1 cellular context compared by ENCODE assay signal in the genomic region with DNA sequence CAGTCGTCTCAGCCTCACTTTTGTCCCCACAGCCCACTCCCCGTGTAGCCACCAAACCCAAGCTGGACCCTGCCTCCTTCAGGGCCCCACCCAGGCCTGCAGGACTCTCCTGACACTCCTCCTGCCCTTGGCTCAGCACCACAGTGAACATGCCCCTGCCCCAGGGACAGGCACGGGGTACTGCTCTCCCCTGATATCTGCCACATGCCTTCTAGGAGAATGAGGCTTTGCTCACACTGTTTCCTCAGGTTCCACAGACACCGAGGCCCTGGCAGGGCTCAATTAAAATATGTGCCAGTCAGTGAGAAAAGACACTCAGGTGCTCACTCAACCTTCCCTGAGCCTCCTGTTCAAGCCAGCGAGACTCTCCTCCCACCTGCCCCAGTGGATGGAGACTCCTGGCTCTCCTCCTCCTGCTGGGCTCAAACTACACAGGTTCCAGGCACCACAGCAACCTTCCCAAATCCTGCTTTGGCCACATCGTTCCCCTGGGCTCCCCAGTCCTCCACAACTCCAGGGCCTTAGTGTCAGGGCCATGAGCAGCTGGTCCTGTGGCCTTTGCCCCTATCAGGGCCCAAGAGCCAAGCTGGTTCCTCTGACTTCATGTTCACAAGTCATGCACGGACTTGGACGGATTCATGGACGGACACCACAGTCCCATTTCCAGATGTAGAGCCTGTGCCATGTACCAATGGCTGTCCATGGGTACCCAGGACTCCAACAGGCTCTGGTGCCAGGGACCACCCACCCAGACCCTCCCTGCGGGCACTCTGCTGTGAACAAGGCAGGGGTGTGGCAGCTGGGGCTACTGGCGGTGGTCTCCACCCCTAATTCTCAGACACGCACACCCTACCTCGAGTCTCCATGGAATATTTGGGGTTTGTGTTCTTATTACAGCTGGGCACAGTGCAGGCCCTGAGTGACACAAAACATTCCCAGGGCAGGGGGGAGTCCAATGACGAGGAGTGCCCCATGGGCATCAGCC.
TF ChIP-seq lines count a peak whose summit lies in the region.

No MANE protein-coding gene starts in this region.

TF ChIP-seq in GM12878, 131 proteins besides CTCF, POLR2A, EP300 and RAD21:
- TF ChIP-seq, protein P1, sequence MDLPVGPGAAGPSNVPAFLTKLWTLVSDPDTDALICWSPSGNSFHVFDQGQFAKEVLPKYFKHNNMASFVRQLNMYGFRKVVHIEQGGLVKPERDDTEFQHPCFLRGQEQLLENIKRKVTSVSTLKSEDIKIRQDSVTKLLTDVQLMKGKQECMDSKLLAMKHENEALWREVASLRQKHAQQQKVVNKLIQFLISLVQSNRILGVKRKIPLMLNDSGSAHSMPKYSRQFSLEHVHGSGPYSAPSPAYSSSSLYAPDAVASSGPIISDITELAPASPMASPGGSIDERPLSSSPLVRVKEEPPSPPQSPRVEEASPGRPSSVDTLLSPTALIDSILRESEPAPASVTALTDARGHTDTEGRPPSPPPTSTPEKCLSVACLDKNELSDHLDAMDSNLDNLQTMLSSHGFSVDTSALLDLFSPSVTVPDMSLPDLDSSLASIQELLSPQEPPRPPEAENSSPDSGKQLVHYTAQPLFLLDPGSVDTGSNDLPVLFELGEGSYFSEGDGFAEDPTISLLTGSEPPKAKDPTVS (IDR thresholded peaks at IDR 0.05; ENCODE audit: low read depth, low read length) = no peak
- TF ChIP-seq KLF5 (IDR thresholded peaks at IDR 0.05; ENCODE audit: partially characterized antibody) = no peak
- TF ChIP-seq CBFB (IDR thresholded peaks at IDR 0.05; ENCODE audit: low read depth) = no peak
- TF ChIP-seq, protein P2, sequence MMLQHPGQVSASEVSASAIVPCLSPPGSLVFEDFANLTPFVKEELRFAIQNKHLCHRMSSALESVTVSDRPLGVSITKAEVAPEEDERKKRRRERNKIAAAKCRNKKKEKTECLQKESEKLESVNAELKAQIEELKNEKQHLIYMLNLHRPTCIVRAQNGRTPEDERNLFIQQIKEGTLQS (IDR thresholded peaks at IDR 0.05; ENCODE audit: borderline replicate concordance, extremely low read depth, low read depth, low read length) = no peak
- TF ChIP-seq SP1 (IDR thresholded peaks at IDR 0.05; ENCODE audit: low read depth, low read length) = no peak
- TF ChIP-seq BRCA1 (IDR thresholded peaks at IDR 0.05; ENCODE audit: low read depth, low read length) = no peak
- no peak for TF ChIP-seq RELA (IDR thresholded peaks at IDR 0.05; ENCODE audit: borderline replicate concordance, partially characterized antibody)
- no peak for TF ChIP-seq MYB (IDR thresholded peaks at IDR 0.05; ENCODE audit: borderline replicate concordance, low read depth, low read length)
- TF ChIP-seq ZNF274 (IDR thresholded peaks at IDR 0.05; ENCODE audit: insufficient read depth, insufficient read length) = no peak
- TF ChIP-seq, protein P3, sequence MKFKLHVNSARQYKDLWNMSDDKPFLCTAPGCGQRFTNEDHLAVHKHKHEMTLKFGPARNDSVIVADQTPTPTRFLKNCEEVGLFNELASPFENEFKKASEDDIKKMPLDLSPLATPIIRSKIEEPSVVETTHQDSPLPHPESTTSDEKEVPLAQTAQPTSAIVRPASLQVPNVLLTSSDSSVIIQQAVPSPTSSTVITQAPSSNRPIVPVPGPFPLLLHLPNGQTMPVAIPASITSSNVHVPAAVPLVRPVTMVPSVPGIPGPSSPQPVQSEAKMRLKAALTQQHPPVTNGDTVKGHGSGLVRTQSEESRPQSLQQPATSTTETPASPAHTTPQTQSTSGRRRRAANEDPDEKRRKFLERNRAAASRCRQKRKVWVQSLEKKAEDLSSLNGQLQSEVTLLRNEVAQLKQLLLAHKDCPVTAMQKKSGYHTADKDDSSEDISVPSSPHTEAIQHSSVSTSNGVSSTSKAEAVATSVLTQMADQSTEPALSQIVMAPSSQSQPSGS (IDR thresholded peaks at IDR 0.05; ENCODE audit: low read length) = no peak
- TF ChIP-seq CHD4 (IDR thresholded peaks at IDR 0.05) = no peak
- no peak for TF ChIP-seq ATF7 (IDR thresholded peaks at IDR 0.05; ENCODE audit: low read depth)
- TF ChIP-seq, protein P4, sequence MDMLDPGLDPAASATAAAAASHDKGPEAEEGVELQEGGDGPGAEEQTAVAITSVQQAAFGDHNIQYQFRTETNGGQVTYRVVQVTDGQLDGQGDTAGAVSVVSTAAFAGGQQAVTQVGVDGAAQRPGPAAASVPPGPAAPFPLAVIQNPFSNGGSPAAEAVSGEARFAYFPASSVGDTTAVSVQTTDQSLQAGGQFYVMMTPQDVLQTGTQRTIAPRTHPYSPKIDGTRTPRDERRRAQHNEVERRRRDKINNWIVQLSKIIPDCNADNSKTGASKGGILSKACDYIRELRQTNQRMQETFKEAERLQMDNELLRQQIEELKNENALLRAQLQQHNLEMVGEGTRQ (IDR thresholded peaks at IDR 0.05; ENCODE audit: borderline replicate concordance, low read depth, low read length) = no peak
- no peak for TF ChIP-seq ZNF384 (IDR thresholded peaks at IDR 0.05; ENCODE audit: borderline replicate concordance, low read depth, low read length)
- TF ChIP-seq ZNF622 (IDR thresholded peaks at IDR 0.05) = no peak
- no peak for TF ChIP-seq ZNF207 (IDR thresholded peaks at IDR 0.05; ENCODE audit: borderline replicate concordance)
- TF ChIP-seq, protein P5, sequence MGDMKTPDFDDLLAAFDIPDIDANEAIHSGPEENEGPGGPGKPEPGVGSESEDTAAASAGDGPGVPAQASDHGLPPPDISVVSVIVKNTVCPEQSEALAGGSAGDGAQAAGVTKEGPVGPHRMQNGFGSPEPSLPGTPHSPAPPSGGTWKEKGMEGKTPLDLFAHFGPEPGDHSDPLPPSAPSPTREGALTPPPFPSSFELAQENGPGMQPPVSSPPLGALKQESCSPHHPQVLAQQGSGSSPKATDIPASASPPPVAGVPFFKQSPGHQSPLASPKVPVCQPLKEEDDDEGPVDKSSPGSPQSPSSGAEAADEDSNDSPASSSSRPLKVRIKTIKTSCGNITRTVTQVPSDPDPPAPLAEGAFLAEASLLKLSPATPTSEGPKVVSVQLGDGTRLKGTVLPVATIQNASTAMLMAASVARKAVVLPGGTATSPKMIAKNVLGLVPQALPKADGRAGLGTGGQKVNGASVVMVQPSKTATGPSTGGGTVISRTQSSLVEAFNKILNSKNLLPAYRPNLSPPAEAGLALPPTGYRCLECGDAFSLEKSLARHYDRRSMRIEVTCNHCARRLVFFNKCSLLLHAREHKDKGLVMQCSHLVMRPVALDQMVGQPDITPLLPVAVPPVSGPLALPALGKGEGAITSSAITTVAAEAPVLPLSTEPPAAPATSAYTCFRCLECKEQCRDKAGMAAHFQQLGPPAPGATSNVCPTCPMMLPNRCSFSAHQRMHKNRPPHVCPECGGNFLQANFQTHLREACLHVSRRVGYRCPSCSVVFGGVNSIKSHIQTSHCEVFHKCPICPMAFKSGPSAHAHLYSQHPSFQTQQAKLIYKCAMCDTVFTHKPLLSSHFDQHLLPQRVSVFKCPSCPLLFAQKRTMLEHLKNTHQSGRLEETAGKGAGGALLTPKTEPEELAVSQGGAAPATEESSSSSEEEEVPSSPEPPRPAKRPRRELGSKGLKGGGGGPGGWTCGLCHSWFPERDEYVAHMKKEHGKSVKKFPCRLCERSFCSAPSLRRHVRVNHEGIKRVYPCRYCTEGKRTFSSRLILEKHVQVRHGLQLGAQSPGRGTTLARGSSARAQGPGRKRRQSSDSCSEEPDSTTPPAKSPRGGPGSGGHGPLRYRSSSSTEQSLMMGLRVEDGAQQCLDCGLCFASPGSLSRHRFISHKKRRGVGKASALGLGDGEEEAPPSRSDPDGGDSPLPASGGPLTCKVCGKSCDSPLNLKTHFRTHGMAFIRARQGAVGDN (IDR thresholded peaks at IDR 0.05) = no peak
